17 cellular contexts compared by ENCODE assay signal in the genomic region with DNA sequence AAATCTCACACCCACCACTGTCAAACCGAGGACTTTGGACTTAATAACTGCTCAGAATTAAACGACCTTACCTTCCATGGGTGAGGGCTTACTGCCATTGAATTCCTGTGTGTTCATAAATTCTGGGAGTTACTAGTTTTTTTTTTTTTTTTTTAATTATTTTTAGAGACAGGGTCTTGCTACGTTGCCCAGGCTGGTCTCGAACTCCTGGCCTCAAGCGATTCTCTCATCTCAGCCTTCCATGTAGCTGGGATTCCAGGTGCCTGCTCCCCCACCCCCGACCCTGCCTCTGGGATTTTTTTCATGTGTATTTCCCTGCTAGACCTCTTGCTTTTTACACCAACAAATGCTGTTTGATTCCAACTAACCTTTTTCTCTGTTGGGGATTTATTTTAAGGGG. TPM values are rescaled to one million over a fixed set of nuclear protein-coding genes. Genes with fewer than 3 reads are reported as not detected.
DNase-seq lines count a peak whose midpoint lies in the region; ATAC-seq and TF ChIP-seq lines count a peak whose summit lies in the region.
"Had no signal": no experiment of that assay in that cellular context is flagged by ENCODE, and none has a peak within 500 bp of the region (broad histone marks: within the 10 kb centered on the region; RNA-seq: fewer than 3 reads in every experiment).

No MANE protein-coding gene starts in this region.

- peaks cover 8 to 76% (median 42%) of the 10 kb centered on the region in 12 donors for H3K4me1 ChIP-seq in heart left ventricle
- H3K4me1 ChIP-seq in thyroid gland = peaks cover 34 to 73% of the 10 kb centered on the region in 2 donors
- peaks cover 42% of the 10 kb centered on the region for H3K4me1 ChIP-seq in OCI-LY7 (ENCODE audit: insufficient read depth, low read length, poor library complexity, severe bottlenecking)

- no peaks in the 10 kb centered on the region for H3K9me2 ChIP-seq in OCI-LY7 (ENCODE audit: insufficient read depth, low read length)

- BruUV-seq in OCI-LY7 (replicated peaks; lab: Mats Ljungman, UMichigan) = no TSS peak

- no peaks in the 10 kb centered on the region for H3K9me3 ChIP-seq in heart left ventricle
- no peaks in the 10 kb centered on the region for H3K9me3 ChIP-seq in thyroid gland
- H3K9me3 ChIP-seq in OCI-LY7 (ENCODE audit: low read length) = no peaks in the 10 kb centered on the region
- H3K9me3 ChIP-seq: BE2C, Peyer's patch had no signal

- H3K27ac Mint-ChIP-seq in brain (peak overlapping the region in 4 of 5 experiments; percentile 54 to 94 (median 77)), nephron (peak overlapping the region; percentile 56 to 82 (median 62))

- POLR2A ChIA-PET in OCI-LY7 (lab: Charles Lee) = no interaction called here

- intact Hi-C loops in heart left ventricle (cut with DNase I) = loop anchor here in 6 of 10 donors (5.0 to 10.0 kb wide), 5 partner anchors 147 to 247 kb away; a partner anchor contains a TSS
- intact Hi-C loops in Right ventricle myocardium inferior (cut with DNase I) = loop anchor here (5.0 kb wide), 1 partner anchor 154 kb away; no protein-coding TSS in a partner anchor
- intact Hi-C loops in thyroid gland (cut with DNase I) = loop anchor here (5.0 kb wide), 1 partner anchor 239 kb away; a partner anchor contains a TSS
- intact Hi-C loops in OCI-LY7 (cut with micrococcal nuclease; ENCODE audit: unreplicated experiment) = loop anchor here (10.0 kb wide), 1 partner anchor 237 kb away; a partner anchor contains a TSS

- TF ChIP-seq CTCF in heart left ventricle (IDR thresholded peaks at IDR 0.05) (no peak), brain (conservative IDR thresholded peaks at IDR 0.05) (no peak), nephron (IDR thresholded peaks at IDR 0.05; ENCODE audit: unreplicated experiment in 3 of 3) (no peak), thyroid gland (IDR thresholded peaks at IDR 0.05) (no peak), OCI-LY7 (conservative IDR thresholded peaks at IDR 0.05; ENCODE audit: low read length) (no peak)

- H3K4me3 ChIP-seq in heart left ventricle = no peak overlapping the region
- H3K4me3 ChIP-seq in thyroid gland (replicated peaks in 1 of 3) = no peak overlapping the region
- H3K4me3 ChIP-seq in OCI-LY7 (ENCODE audit: low read depth, low read length, poor library complexity, severe bottlenecking) = no peak overlapping the region
- H3K4me3 ChIP-seq: Peyer's patch had no signal

- CTCF ChIA-PET in OCI-LY7 (lab: Charles Lee; ENCODE audit: unreplicated experiment) = no interaction called here

- no peaks in the 10 kb centered on the region for H3K79me2 ChIP-seq in OCI-LY7 (ENCODE audit: insufficient read depth, low read depth, low read length)

- H3K4me3 Mint-ChIP-seq in brain = no peak overlapping the region
- no peak overlapping the region for H3K4me3 Mint-ChIP-seq in nephron

- H3K27ac ChIP-seq in heart left ventricle (peak overlapping the region in 10 of 12 donors; percentile 38 to 99 (median 90)), thyroid gland (peak overlapping the region in 2 of 3 donors; percentile 15 to 29), OCI-LY7 (ENCODE audit: low read depth, low read length, poor library complexity, severe bottlenecking) (no peak overlapping the region)
- H3K27ac ChIP-seq: HL-60 had no signal

- WGBS in heart left ventricle, 4 donors = 67 to 92% (median 76%) methylated on average over 5 to 6 of the region's 6 CpGs
- WGBS in thyroid gland, 2 donors = 82% methylated on average over 5 to 6 of the region's 6 CpGs

- ATAC-seq in heart left ventricle (no peak), Right ventricle myocardium inferior (no peak), HG03159 (IDR thresholded peaks at IDR 0.05; ENCODE audit: unreplicated experiment) (no peak)

- H3K36me3 ChIP-seq in heart left ventricle (peaks cover 0 to 16% (median 0%) of the 10 kb centered on the region in 9 donors), thyroid gland (no peaks in the 10 kb centered on the region), OCI-LY7 (ENCODE audit: insufficient read depth, low read length) (no peaks in the 10 kb centered on the region)
- H3K36me3 ChIP-seq: BE2C had no signal

- H3K27me3 Mint-ChIP-seq in brain (no peaks in the 10 kb centered on the region), nephron (ENCODE audit: low read depth) (peaks cover 10% of the 10 kb centered on the region)
- H3K27me3 Mint-ChIP-seq: CD4-positive, alpha-beta memory T cell had no signal

- H2AFZ ChIP-seq in OCI-LY7 (ENCODE audit: low read length) = no peak overlapping the region

- H3K27me3 ChIP-seq in heart left ventricle = peaks cover 0 to 5% (median 0%) of the 10 kb centered on the region in 9 donors
- H3K27me3 ChIP-seq in thyroid gland = no peaks in the 10 kb centered on the region
- H3K27me3 ChIP-seq: BE2C, Peyer's patch had no signal

- H3K36me3 Mint-ChIP-seq in brain (peaks cover 7% of the 10 kb centered on the region), nephron (ENCODE audit: low read depth) (peaks cover 11% of the 10 kb centered on the region)
- H3K36me3 Mint-ChIP-seq: CD4-positive, alpha-beta memory T cell had no signal

- no peaks in the 10 kb centered on the region for H4K20me1 ChIP-seq in OCI-LY7 (ENCODE audit: insufficient read depth, low read length)

- H3K4me1 Mint-ChIP-seq in brain (peaks cover 51% of the 10 kb centered on the region), nephron (peaks cover 51% of the 10 kb centered on the region)

- H3K9me3 Mint-ChIP-seq in brain (no peaks in the 10 kb centered on the region), nephron (no peaks in the 10 kb centered on the region)
- H3K9me3 Mint-ChIP-seq: CD4-positive, alpha-beta memory T cell had no signal

- TF ChIP-seq POLR2A in heart left ventricle (IDR thresholded peaks at IDR 0.05) = no peak
- TF ChIP-seq POLR2A in thyroid gland (IDR thresholded peaks at IDR 0.05) = no peak

- no peak for DNase-seq in heart left ventricle
- DNase-seq in Right ventricle myocardium inferior (ENCODE audit: missing footprints) = no peak
- no peak for DNase-seq in thyroid gland
- no peak for DNase-seq in germinal center (ENCODE audit: low spot score)
- DNase-seq in OCI-LY7 (ENCODE audit: low spot score) = no peak
- DNase-seq: 8988T; BE2C; Calu3; CD4-positive, alpha-beta memory T cell; NCI-H1105 treated with DMSO at 0.1 percent for 48 hours; NCI-H187; NCI-H226 had no signal

- no peak overlapping the region for H3K4me2 ChIP-seq in OCI-LY7 (ENCODE audit: low read length)

RNA-seq across cellular contexts. Expression of a gene that starts 14.9 kb away (rescaled TPM):
- 10 to 100 TPM in 1 of 9 donors, 1 to 10 TPM in 6, under 1 TPM in 2; 0.64 to 23.2 (median 1.8) TPM for total RNA-seq in heart left ventricle
- polyA plus RNA-seq in heart left ventricle = 1 to 10 TPM in 1 of 2 donors, under 1 TPM in 1; 0.72 to 1.5 TPM
- 2.4 TPM for total RNA-seq in Right ventricle myocardium inferior
- 3.5 TPM for polyA plus RNA-seq in brain (ENCODE audit: insufficient read depth, low read depth, low replicate concordance)
- total RNA-seq in thyroid gland = 1 to 10 TPM in 2 of 4 donors, under 1 TPM in 2; 0.78 to 5.8 (median 2.1) TPM
- total RNA-seq in OCI-LY7 (2014; rRNA removed; shearing (Covaris generic)) = 6.7 and 7.4 TPM in 2 replicates
- total RNA-seq in OCI-LY7 (2022) = 1.8 and 3.5 TPM in 2 replicates

RNA-seq across cellular contexts. Expression of a gene that starts 19.7 kb away (rescaled TPM):
- 10 to 100 TPM; 22.2 to 59.9 (median 39.2) TPM for total RNA-seq in heart left ventricle
- polyA plus RNA-seq in heart left ventricle = 10 to 100 TPM; 28.5 to 35.3 TPM
- 37.2 TPM for total RNA-seq in Right ventricle myocardium inferior
- 63.8 TPM for polyA plus RNA-seq in brain (ENCODE audit: insufficient read depth, low read depth, low replicate concordance)
- total RNA-seq in thyroid gland = 100 to 1,000 TPM in 3 of 4 donors, 10 to 100 TPM in 1; 73.2 to 194 (median 163) TPM
- 9.4 and 19.5 TPM in 2 replicates for total RNA-seq in OCI-LY7 (2014; rRNA removed; shearing (Covaris generic))
- 1.1 and 2.0 TPM in 2 replicates for total RNA-seq in OCI-LY7 (2022)
- total RNA-seq: CD4-positive, alpha-beta memory T cell had no signal
- polyA plus RNA-seq: CD4-positive, alpha-beta memory T cell had no signal
